Comparison of ENCODE assay signal across 21 cellular contexts in genomic region chr1:168653567-168653966, GRCh38.
DNase-seq lines count a peak whose midpoint lies in the region; ATAC-seq and TF ChIP-seq lines count a peak whose summit lies in the region.
"Had no signal": no experiment of that assay in that cellular context is flagged by ENCODE, and none has a peak within 500 bp of the region (broad histone marks: within the 10 kb centered on the region; RNA-seq: fewer than 3 reads in every experiment).

No MANE protein-coding gene starts in this region.

- intact Hi-C loops in mammary epithelial cell (cut with micrococcal nuclease) = loop anchor here (5.0 kb wide), 1 partner anchor 59 kb away; no protein-coding TSS in a partner anchor
- intact Hi-C loops in right cardiac atrium (cut with DNase I) = no loop called here
- intact Hi-C loops in activated CD8-positive, alpha-beta T cell treated with anti-CD3 and anti-CD28 coated beads for 36 hours (cut with micrococcal nuclease) = no loop called here

- H3K36me3 Mint-ChIP-seq in activated CD8-positive, alpha-beta T cell treated with anti-CD3 and anti-CD28 coated beads for 36 hours (ENCODE audit: low read depth) = no peaks in the 10 kb centered on the region
- H3K36me3 Mint-ChIP-seq: CD14-positive monocyte, immature natural killer cell had no signal

- no peak overlapping the region for H3K4me2 ChIP-seq in mammary epithelial cell (ENCODE audit: insufficient read depth, low read depth, low read length)
- H3K4me2 ChIP-seq: PC-9 had no signal

- CTCF ChIA-PET in mammary epithelial cell (lab: Charles Lee; ENCODE audit: low non-redundant PET) (no interaction called here), RWPE1 (lab: Yijun Ruan, JAX) (no interaction called here)
- CTCF ChIA-PET in activated CD8-positive, alpha-beta T cell treated with anti-CD3 and anti-CD28 coated beads for 36 hours (lab: Charles Lee) = no interaction called here

- H4K20me1 ChIP-seq in mammary epithelial cell (ENCODE audit: insufficient read depth, low read length) = no peaks in the 10 kb centered on the region

- H3K27ac Mint-ChIP-seq in activated CD8-positive, alpha-beta T cell treated with anti-CD3 and anti-CD28 coated beads for 36 hours = no peak overlapping the region
- H3K27ac Mint-ChIP-seq: activated naive CD4-positive, alpha-beta T cell treated with anti-CD3 and anti-CD28 coated beads for 36 hours; CD14-positive monocyte; immature natural killer cell had no signal

- H3K9me3 Mint-ChIP-seq in activated CD8-positive, alpha-beta T cell treated with anti-CD3 and anti-CD28 coated beads for 36 hours = no peaks in the 10 kb centered on the region
- H3K9me3 Mint-ChIP-seq: activated naive CD4-positive, alpha-beta T cell treated with anti-CD3 and anti-CD28 coated beads for 36 hours; CD14-positive monocyte; neural crest cell had no signal

- POLR2A ChIA-PET in RWPE1 (lab: Yijun Ruan, JAX; ENCODE audit: low non-redundant PET) = no interaction called here
- POLR2A ChIA-PET in activated CD8-positive, alpha-beta T cell treated with anti-CD3 and anti-CD28 coated beads for 36 hours (lab: Charles Lee) = no interaction called here

- 8% methylated on average over 2 of the region's 2 CpGs for WGBS in mammary epithelial cell (ENCODE audit: low coverage, missing lambda C conversion rate)
- 70% methylated on average over 2 of the region's 2 CpGs for WGBS in right cardiac atrium

- no peaks in the 10 kb centered on the region for H3K4me1 Mint-ChIP-seq in activated CD8-positive, alpha-beta T cell treated with anti-CD3 and anti-CD28 coated beads for 36 hours (ENCODE audit: low read depth)
- H3K4me1 Mint-ChIP-seq: CD14-positive monocyte, immature natural killer cell had no signal

- H3K9me3 ChIP-seq in mammary epithelial cell (replicated peaks; ENCODE audit: insufficient read depth, low read length) = no peaks in the 10 kb centered on the region
- H3K9me3 ChIP-seq in right cardiac atrium (ENCODE audit: control insufficient read depth, low read length) = no peaks in the 10 kb centered on the region
- H3K9me3 ChIP-seq: colonic mucosa had no signal

- in situ Hi-C loops in mammary epithelial cell (cut with MboI; ENCODE audit: low sequenced_read_pairs in 2 of 2) = no loop called here

- H3K79me2 ChIP-seq in ACC112 (ENCODE audit: control insufficient read depth, insufficient read depth, low read length, unreplicated experiment) (no peaks in the 10 kb centered on the region), mammary epithelial cell (ENCODE audit: insufficient read depth, low read length) (no peaks in the 10 kb centered on the region)

- H2AFZ ChIP-seq in ACC112 (ENCODE audit: low read length, unreplicated experiment) (no peak overlapping the region), mammary epithelial cell (ENCODE audit: low read depth, low read length) (no peak overlapping the region)
- H2AFZ ChIP-seq: PC-9 had no signal

- H3K36me3 ChIP-seq in ACC112 (ENCODE audit: insufficient read depth, low read length) = no peaks in the 10 kb centered on the region
- no peaks in the 10 kb centered on the region for H3K36me3 ChIP-seq in mammary epithelial cell (ENCODE audit: insufficient read depth, low read length)
- H3K36me3 ChIP-seq: colonic mucosa had no signal

- no peak overlapping the region for H3K4me3 ChIP-seq in ACC112 (ENCODE audit: low read depth, low read length)
- H3K4me3 ChIP-seq in mammary epithelial cell (replicated peaks in 1 of 3; ENCODE audit: insufficient read depth in 1 of 3, low read depth in 2 of 3, low read length in 3 of 3) = no peak overlapping the region
- H3K4me3 ChIP-seq in right cardiac atrium (ENCODE audit: low read length) = no peak overlapping the region
- H3K4me3 ChIP-seq: colonic mucosa, PC-9 had no signal

- BruUV-seq in mammary epithelial cell (replicated peaks; lab: Mats Ljungman, UMichigan) = no TSS peak

- dilution Hi-C loops in mammary epithelial cell (cut with HindIII; ENCODE audit: low sequenced_read_pairs) = no loop called here

- H3K27me3 Mint-ChIP-seq in activated CD8-positive, alpha-beta T cell treated with anti-CD3 and anti-CD28 coated beads for 36 hours = peaks cover 5% of the 10 kb centered on the region

- H3K4me1 ChIP-seq in ACC112 (ENCODE audit: control insufficient read depth, insufficient read depth, low read length, unreplicated experiment) (peaks cover 24% of the 10 kb centered on the region), mammary epithelial cell (ENCODE audit: insufficient read depth, low read length) (peaks cover 25% of the 10 kb centered on the region), right cardiac atrium (ENCODE audit: control insufficient read depth, insufficient read depth, low read length) (no peaks in the 10 kb centered on the region)
- H3K4me1 ChIP-seq: colonic mucosa had no signal

- DNase-seq in NCI-H226 (peak; percentile 49), mammary epithelial cell (peak; percentile 46), medulla oblongata (ENCODE audit: extremely low spot score) (peak; percentile 53), right cardiac atrium (no peak), RWPE1 (ENCODE audit: low spot score) (no peak)
- no peak for DNase-seq in activated CD8-positive, alpha-beta T cell treated with anti-CD3 and anti-CD28 coated beads for 36 hours
- DNase-seq: activated CD8-positive, alpha-beta memory T cell treated with anti-CD3 and anti-CD28 coated beads for 24 hours; activated naive CD4-positive, alpha-beta T cell treated with anti-CD3 and anti-CD28 coated beads for 36 hours; activated T-cell treated with anti-CD3 and anti-CD28 coated beads, Interleukin-2, amount 50 U/mL, for 48 hours; colonic mucosa; immature natural killer cell; left ventricle myocardium superior; MV-4-11; NCI-H1694; NCI-H82; PC-9 had no signal

- H3K4me3 Mint-ChIP-seq in activated CD8-positive, alpha-beta T cell treated with anti-CD3 and anti-CD28 coated beads for 36 hours = no peak overlapping the region
- H3K4me3 Mint-ChIP-seq: activated naive CD4-positive, alpha-beta T cell treated with anti-CD3 and anti-CD28 coated beads for 36 hours; CD14-positive monocyte; immature natural killer cell; neural crest cell had no signal

- H3K27ac ChIP-seq in ACC112 (ENCODE audit: low read depth, low read length) = peak overlapping the region; percentile 11
- peak overlapping the region; percentile 27 for H3K27ac ChIP-seq in mammary epithelial cell (ENCODE audit: insufficient read depth, low read depth, low read length)
- H3K27ac ChIP-seq in right cardiac atrium (ENCODE audit: low read length) = no peak overlapping the region
- H3K27ac ChIP-seq in RWPE1 = no peak overlapping the region
- H3K27ac ChIP-seq: colonic mucosa, PC-9 had no signal

- H3K9ac ChIP-seq in mammary epithelial cell (ENCODE audit: insufficient read depth, low read length) = no peak overlapping the region

- no peak for TF ChIP-seq CTCF in mammary epithelial cell (conservative IDR thresholded peaks at IDR 0.05 in 1 of 2, IDR thresholded peaks at IDR 0.05 in 1 of 2; ENCODE audit: extremely low read depth in 1 of 2, insufficient read depth in 1 of 2, low read depth in 1 of 2, low read length in 2 of 2)
- no peak for TF ChIP-seq CTCF in RWPE1 (conservative IDR thresholded peaks at IDR 0.05; ENCODE audit: low read depth)
- TF ChIP-seq CTCF in activated CD8-positive, alpha-beta T cell treated with anti-CD3 and anti-CD28 coated beads for 36 hours (IDR thresholded peaks at IDR 0.05) = no peak

- ATAC-seq in HG02610 (IDR thresholded peaks at IDR 0.05; ENCODE audit: unreplicated experiment) (no peak), right cardiac atrium (no peak)
- ATAC-seq in activated CD8-positive, alpha-beta T cell treated with anti-CD3 and anti-CD28 coated beads for 36 hours = no peak
- ATAC-seq: activated CD4-positive, CD25-positive, alpha-beta regulatory T cell treated with anti-CD3 and anti-CD28 coated beads, Interleukin-2, amount 50 U/mL, for 24 hours; left ventricle myocardium superior had no signal

- H3K27me3 ChIP-seq in ACC112 (ENCODE audit: insufficient read depth, low read length) (no peaks in the 10 kb centered on the region), mammary epithelial cell (ENCODE audit: insufficient read depth, low read length) (no peaks in the 10 kb centered on the region), right cardiac atrium (ENCODE audit: control insufficient read depth, insufficient read depth) (no peaks in the 10 kb centered on the region)
- H3K27me3 ChIP-seq: colonic mucosa had no signal

Comparison
In these comparisons a context has a peak if more than half of its experiments do, and no peak if none do; other contexts are left out.
1. H3K27ac ChIP-seq: peak in ACC112 (single experiment) and mammary epithelial cell (single experiment); none in right cardiac atrium (single experiment) and RWPE1 (single experiment).
2. DNase-seq: peak in NCI-H226 (single experiment), mammary epithelial cell (single experiment) and medulla oblongata (single experiment); none in right cardiac atrium (0 of 3), RWPE1 (single experiment) and activated CD8-positive, alpha-beta T cell treated with anti-CD3 and anti-CD28 coated beads for 36 hours (single experiment).